20 cellular contexts compared by ENCODE assay signal in genomic region chr6:52531396-52531795, GRCh38. TPM values are rescaled to one million over a fixed set of nuclear protein-coding genes. Genes with fewer than 3 reads are reported as not detected.
DNase-seq lines count a peak whose midpoint lies in the region; ATAC-seq and TF ChIP-seq lines count a peak whose summit lies in the region.
"Had no signal": no experiment of that assay in that cellular context is flagged by ENCODE, and none has a peak within 500 bp of the region (broad histone marks: within the 10 kb centered on the region; RNA-seq: fewer than 3 reads in every experiment).

No MANE protein-coding gene starts in this region.

- H3K4me1 ChIP-seq in breast epithelium (no peaks in the 10 kb centered on the region), OCI-LY7 (ENCODE audit: insufficient read depth, low read length, poor library complexity, severe bottlenecking) (peaks cover 45% of the 10 kb centered on the region), mucosa of rectum (ENCODE audit: control insufficient read depth in 2 of 2, insufficient read depth in 2 of 2, low read length in 2 of 2) (peaks cover 0 to 9% of the 10 kb centered on the region in 2 donors), tibial artery (peaks cover 0 to 27% (median 13%) of the 10 kb centered on the region in 4 donors)
- H3K4me1 ChIP-seq: Peyer's patch had no signal

- H3K9ac ChIP-seq in mucosa of rectum (ENCODE audit: low read depth in 1 of 2, low read length in 2 of 2): no peak overlapping the region

- H3K27ac Mint-ChIP-seq in MCF 10A (ENCODE audit: low read depth, unreplicated experiment): peak overlapping the region; percentile 14

- POLR2A ChIA-PET in MCF 10A (lab: Yijun Ruan, JAX) (interaction anchor here (1.0 kb wide), 1 partner anchor 10 kb away, joined by 3 read pairs; no protein-coding TSS in a partner anchor), OCI-LY7 (lab: Charles Lee) (interaction anchor here (0.6 to 1.7 kb wide), 6 partner anchors 10 to 35 kb away, joined by 3 to 6 read pairs (median 3); no protein-coding TSS in a partner anchor)

- no peak overlapping the region for H3K4me3 ChIP-seq in breast epithelium
- no peak overlapping the region for H3K4me3 ChIP-seq in OCI-LY7 (ENCODE audit: low read depth, low read length, poor library complexity, severe bottlenecking)
- no peak overlapping the region for H3K4me3 ChIP-seq in mucosa of rectum (ENCODE audit: low read length in 2 of 2)
- H3K4me3 ChIP-seq in tibial artery: no peak overlapping the region
- H3K4me3 ChIP-seq: Peyer's patch, SK-N-MC had no signal

- H3K9me3 Mint-ChIP-seq in MCF 10A (ENCODE audit: unreplicated experiment): no peaks in the 10 kb centered on the region

- TF ChIP-seq CTCF in MCF 10A (IDR thresholded peaks at IDR 0.05; ENCODE audit: unreplicated experiment) (no peak), breast epithelium (IDR thresholded peaks at IDR 0.05) (no peak), OCI-LY7 (conservative IDR thresholded peaks at IDR 0.05; ENCODE audit: low read length) (no peak), tibial artery (IDR thresholded peaks at IDR 0.05) (no peak)

- intact Hi-C loops in MCF 10A (cut with micrococcal nuclease) (no loop called here), breast epithelium (cut with DNase I; ENCODE audit: low total_unique reads) (no loop called here), OCI-LY7 (cut with micrococcal nuclease; ENCODE audit: unreplicated experiment) (no loop called here), tibial artery (cut with DNase I; ENCODE audit: low total_unique reads) (no loop called here)

- H3K36me3 ChIP-seq in breast epithelium: no peaks in the 10 kb centered on the region
- H3K36me3 ChIP-seq in OCI-LY7 (ENCODE audit: insufficient read depth, low read length): peaks cover 54% of the 10 kb centered on the region
- H3K36me3 ChIP-seq in mucosa of rectum (ENCODE audit: control insufficient read depth in 2 of 2, insufficient read depth in 2 of 2, low read length in 2 of 2): peaks cover 8 to 13% of the 10 kb centered on the region in 2 donors
- H3K36me3 ChIP-seq in tibial artery: peaks cover 4 to 21% (median 17%) of the 10 kb centered on the region in 3 donors

- 0 out of 2 replicates have a peak overlapping the region, but pooled peaks have one; percentile 10 for H3K4me2 ChIP-seq in OCI-LY7 (ENCODE audit: low read length)

- H3K27ac ChIP-seq in breast epithelium: peak overlapping the region in 1 of 2 donors; percentile 35
- no peak overlapping the region for H3K27ac ChIP-seq in OCI-LY7 (ENCODE audit: low read depth, low read length, poor library complexity, severe bottlenecking)
- H3K27ac ChIP-seq in mucosa of rectum (ENCODE audit: low read depth in 2 of 2, low read length in 2 of 2): peak overlapping the region; percentile 35 to 37
- H3K27ac ChIP-seq in tibial artery: peak overlapping the region; percentile 45 to 59
- H3K27ac ChIP-seq: 22Rv1, Peyer's patch, SK-N-MC had no signal

- H3K4me1 Mint-ChIP-seq in MCF 10A (ENCODE audit: insufficient read depth, unreplicated experiment): peaks cover 3% of the 10 kb centered on the region

- DNase-seq in MCF 10A (ENCODE audit: unreplicated experiment) (no peak), breast epithelium (ENCODE audit: low spot score in 2 of 2) (no peak), OCI-LY7 (ENCODE audit: low spot score) (no peak), tibial artery (no peak), HuH-7 (ENCODE audit: low spot score) (no peak)
- DNase-seq: GF-D8, GOT3, Kasumi-1, MV-4-11, NCI-H1417, NCI-H1930, NCI-H2171, NCI-H748 treated with DMSO at 0.1 percent for 48 hours, Peyer's patch, Right ventricle myocardium superior had no signal

- CTCF ChIA-PET in MCF 10A (lab: Yijun Ruan, JAX) (interaction anchor here (1.2 kb wide), 1 partner anchor 105 kb away, joined by 4 read pairs; no protein-coding TSS in a partner anchor), OCI-LY7 (lab: Charles Lee; ENCODE audit: unreplicated experiment) (no interaction called here)

- no TSS peak for BruUV-seq in MCF 10A (replicated peaks; lab: Mats Ljungman, UMichigan)
- TSS peak; percentile 17 for BruUV-seq in OCI-LY7 (replicated peaks; lab: Mats Ljungman, UMichigan)

- H3K27me3 ChIP-seq in breast epithelium (no peaks in the 10 kb centered on the region), mucosa of rectum (ENCODE audit: control insufficient read depth in 2 of 2, insufficient read depth in 2 of 2, low read length in 2 of 2) (no peaks in the 10 kb centered on the region), tibial artery (no peaks in the 10 kb centered on the region)
- H3K27me3 ChIP-seq: Peyer's patch had no signal

- H2AFZ ChIP-seq in OCI-LY7 (ENCODE audit: low read length): no peak overlapping the region

- TF ChIP-seq POLR2A in breast epithelium (IDR thresholded peaks at IDR 0.05): no peak

- H3K9me3 ChIP-seq in breast epithelium (no peaks in the 10 kb centered on the region), OCI-LY7 (ENCODE audit: low read length) (no peaks in the 10 kb centered on the region), mucosa of rectum (ENCODE audit: control insufficient read depth in 2 of 2, low read length in 2 of 2) (no peaks in the 10 kb centered on the region), tibial artery (no peaks in the 10 kb centered on the region)
- H3K9me3 ChIP-seq: Peyer's patch had no signal

- H3K9me2 ChIP-seq in OCI-LY7 (ENCODE audit: insufficient read depth, low read length): no peaks in the 10 kb centered on the region

- no peaks in the 10 kb centered on the region for H3K27me3 Mint-ChIP-seq in MCF 10A (ENCODE audit: insufficient read depth, unreplicated experiment)

- H3K36me3 Mint-ChIP-seq in MCF 10A (ENCODE audit: insufficient read depth, unreplicated experiment): peaks cover 6% of the 10 kb centered on the region

- peaks cover 7% of the 10 kb centered on the region; the same call in 1 of the 2 replicates for H3K79me2 ChIP-seq in OCI-LY7 (ENCODE audit: insufficient read depth, low read depth, low read length)

- ATAC-seq in HG03469 (IDR thresholded peaks at IDR 0.05; ENCODE audit: unreplicated experiment): no peak
- no peak for ATAC-seq in HG03342 (IDR thresholded peaks at IDR 0.05; ENCODE audit: unreplicated experiment)

- H4K20me1 ChIP-seq in OCI-LY7 (ENCODE audit: insufficient read depth, low read length): no peaks in the 10 kb centered on the region

- no peak overlapping the region for H3K4me3 Mint-ChIP-seq in MCF 10A (ENCODE audit: unreplicated experiment)

RNA-seq across cellular contexts. Expression of gene TRAM2, which starts 45.5 kb away (rescaled TPM):
- total RNA-seq in MCF 10A (2022): 9.9 and 10.1 TPM in 2 replicates
- 10 to 100 TPM; 11.9 to 33.0 (median 24.3) TPM for total RNA-seq in breast epithelium
- total RNA-seq in OCI-LY7 (2014; rRNA removed; shearing (Covaris generic)): 16.3 and 19.3 TPM in 2 replicates
- 34.9 and 38.2 TPM in 2 replicates for total RNA-seq in OCI-LY7 (2022)
